ENCODE assay signal across 9 cellular contexts in genomic region chr10:125343118-125343752, GRCh38.
DNase-seq lines count a peak whose midpoint lies in the region; ATAC-seq, FAIRE-seq and TF ChIP-seq lines count a peak whose summit lies in the region.
"Had no signal": no experiment of that assay in that cellular context is flagged by ENCODE, and none has a peak within 500 bp of the region (broad histone marks: within the 10 kb centered on the region; RNA-seq: fewer than 3 reads in every experiment).

No MANE protein-coding gene starts in this region.

- WGBS in HepG2 (ENCODE audit: low lambda C conversion rate): 13% methylated on average over 9 of the region's 9 CpGs

- CTCF ChIA-PET in HepG2 (lab: Yijun Ruan, JAX; ENCODE audit: low intra/inter-chr PET ratio, low total read pairs): interaction anchor here (1.1 kb wide), 1 partner anchor 296 kb away, joined by 4 read pairs; no protein-coding TSS in a partner anchor
- CTCF ChIA-PET in CD8-positive, alpha-beta T cell (lab: Charles Lee): interaction anchor here (0.7 kb wide), 1 partner anchor 44 kb away, joined by 3 read pairs; no protein-coding TSS in a partner anchor

- no TSS peak for BruUV-seq in HepG2 (replicated peaks; lab: Mats Ljungman, UMichigan)

- no peak overlapping the region for H3K4me2 ChIP-seq in HepG2 (ENCODE audit: low read depth, low read length)

- H3K36me3 Mint-ChIP-seq in CD8-positive, alpha-beta T cell: no peaks in the 10 kb centered on the region

- peak; percentile 43; the same call in 1 of the 2 replicates for TF ChIP-seq CTCF in HepG2 (CRISPR knock-in tag; IDR thresholded peaks at IDR 0.05)
- TF ChIP-seq CTCF in CD8-positive, alpha-beta T cell (IDR thresholded peaks at IDR 0.05): no peak

- no peak overlapping the region for H3K4me3 ChIP-seq in HepG2 (replicated peaks in 1 of 3; ENCODE audit: insufficient read depth in 1 of 3, low read depth in 2 of 3, low read length in 3 of 3)
- H3K4me3 ChIP-seq in CD8-positive, alpha-beta T cell (ENCODE audit: low read depth, low read length): no peak overlapping the region

- peaks cover 4% of the 10 kb centered on the region for H3K9me3 Mint-ChIP-seq in CD8-positive, alpha-beta T cell

- H3K4me3 Mint-ChIP-seq in CD8-positive, alpha-beta T cell: no peak overlapping the region

- peaks cover 12% of the 10 kb centered on the region for H3K27me3 Mint-ChIP-seq in CD8-positive, alpha-beta T cell (ENCODE audit: low read depth)

- no peak overlapping the region for H3K27ac ChIP-seq in HepG2 (ENCODE audit: extremely low read length, insufficient read depth, low read length)
- no peak overlapping the region for H3K27ac ChIP-seq in CD8-positive, alpha-beta T cell (ENCODE audit: low read depth, low read length)
- H3K27ac ChIP-seq: epithelial cell of prostate had no signal

- peak; percentile 7 for DNase-seq in Ammon's horn (ENCODE audit: low spot score)
- peak; percentile 7 for DNase-seq in HCEC 1CT
- peak; percentile 34 for DNase-seq in astrocyte of the hippocampus (ENCODE audit: low read depth, low spot score)
- peak; percentile 7 for DNase-seq in HepG2 (ENCODE audit: low spot score)
- no peak for DNase-seq in NCI-H1092 (lab: John Stamatoyannopoulos, UW)
- no peak for DNase-seq in GM19239 (ENCODE audit: insufficient read length, low spot score)
- DNase-seq in CD8-positive, alpha-beta T cell: no peak

- H3K9me3 ChIP-seq in HepG2 (ENCODE audit: low read length): no peaks in the 10 kb centered on the region
- H3K9me3 ChIP-seq in CD8-positive, alpha-beta T cell (ENCODE audit: low read length): no peaks in the 10 kb centered on the region

- ATAC-seq in HepG2 (peak; percentile 60), HG02852 (IDR thresholded peaks at IDR 0.05; ENCODE audit: unreplicated experiment) (no peak)
- ATAC-seq in CD8-positive, alpha-beta T cell: no peak

- H3K36me3 ChIP-seq in HepG2 (replicated peaks in 1 of 2; ENCODE audit: control insufficient read depth in 1 of 2, insufficient read depth in 2 of 2, low read length in 2 of 2): no peaks in the 10 kb centered on the region
- H3K36me3 ChIP-seq in CD8-positive, alpha-beta T cell (ENCODE audit: insufficient read depth, low read length): no peaks in the 10 kb centered on the region

- intact Hi-C loops in HepG2 (cut with micrococcal nuclease; ENCODE audit: unreplicated experiment): loop anchor here (1.0 kb wide), 1 partner anchor 295 kb away; no protein-coding TSS in a partner anchor
- intact Hi-C loops in CD8-positive, alpha-beta T cell (cut with DNase I, micrococcal nuclease): no loop called here

- H3K27ac Mint-ChIP-seq in CD8-positive, alpha-beta T cell: no peak overlapping the region

- H3K27me3 ChIP-seq in HepG2 (ENCODE audit: control insufficient read depth in 1 of 2, insufficient read depth in 2 of 2, low read length in 2 of 2): no peaks in the 10 kb centered on the region
- no peaks in the 10 kb centered on the region for H3K27me3 ChIP-seq in CD8-positive, alpha-beta T cell (ENCODE audit: insufficient read depth, low read length)

- H3K4me1 ChIP-seq in HepG2 (ENCODE audit: insufficient read depth, low read length): peaks cover 12% of the 10 kb centered on the region
- H3K4me1 ChIP-seq in CD8-positive, alpha-beta T cell (ENCODE audit: insufficient read depth, low read length): no peaks in the 10 kb centered on the region

- H3K4me1 Mint-ChIP-seq in CD8-positive, alpha-beta T cell (ENCODE audit: low read depth): no peaks in the 10 kb centered on the region

- in situ Hi-C loops in HepG2 (cut with HindIII; ENCODE audit: extremely low pct_ligation_motif_present, low pct_unique_long_range_greater_than_20kb): no loop called here

- TF ChIP-seq EP300 in HepG2 (IDR thresholded peaks at IDR 0.05; ENCODE audit: low read depth in 2 of 2, low read length in 2 of 2) (no peak), HepG2 (CRISPR knock-in tag; IDR thresholded peaks at IDR 0.05; ENCODE audit: borderline replicate concordance) (no peak)

- FAIRE-seq in HepG2 (lab: Jason Lieb, UNC) (peak; percentile 12), GM19239 (lab: Jason Lieb, UNC) (no peak)

- 0 out of 2 replicates have a peak, but pooled peaks have one; percentile 15 for TF ChIP-seq RAD21 in HepG2 (CRISPR knock-in tag; IDR thresholded peaks at IDR 0.05)

- H3K79me2 ChIP-seq in HepG2 (ENCODE audit: insufficient read depth, low read length): no peaks in the 10 kb centered on the region

- POLR2A ChIA-PET in HepG2 (lab: Yijun Ruan, JAX): no interaction called here
- POLR2A ChIA-PET in CD8-positive, alpha-beta T cell (lab: Charles Lee): no interaction called here

- no peak overlapping the region for H3K9ac ChIP-seq in HepG2 (ENCODE audit: insufficient read depth, low read depth, low read length)

- no peak overlapping the region for H2AFZ ChIP-seq in HepG2 (ENCODE audit: low read length)

- H4K20me1 ChIP-seq in HepG2 (ENCODE audit: insufficient read depth, low read length): no peaks in the 10 kb centered on the region

- TF ChIP-seq POLR2A in HepG2 (IDR thresholded peaks at IDR 0.05; ENCODE audit: insufficient read depth in 1 of 2, low read depth in 2 of 2, low read length in 2 of 2): no peak

TF ChIP-seq in HepG2, 621 proteins besides CTCF, POLR2A, EP300 and RAD21:
- TF ChIP-seq HNRNPK (IDR thresholded peaks at IDR 0.05; ENCODE audit: low read depth, low read length, poor library complexity, severe bottlenecking) (no peak), ZNF879 (CRISPR knock-in tag; IDR thresholded peaks at IDR 0.05) (no peak), USF2 (IDR thresholded peaks at IDR 0.05; ENCODE audit: low read depth, low read length) (no peak), USF2 (CRISPR knock-in tag; IDR thresholded peaks at IDR 0.05; ENCODE audit: borderline replicate concordance) (no peak), MAFG (CRISPR knock-in tag; IDR thresholded peaks at IDR 0.05) (no peak), THAP8 (CRISPR knock-in tag; IDR thresholded peaks at IDR 0.05; ENCODE audit: borderline replicate concordance) (no peak), SMC3 (IDR thresholded peaks at IDR 0.05; ENCODE audit: low read length) (peak; percentile 16; the same call in 1 of the 2 replicates), STAG1 (CRISPR knock-in tag; IDR thresholded peaks at IDR 0.05) (peak; percentile 30; the same call in 1 of the 2 replicates), TRAFD1 (CRISPR knock-in tag; IDR thresholded peaks at IDR 0.05; ENCODE audit: borderline replicate concordance) (no peak), NONO (IDR thresholded peaks at IDR 0.05) (no peak), NONO (CRISPR knock-in tag; conservative IDR thresholded peaks at IDR 0.05) (no peak)
TF ChIP-seq in HepG2: peak in this region for 2.

Comparison
In these comparisons a context has a peak if more than half of its experiments do, and no peak if none do; other contexts are left out.
1. DNase-seq: peak in Ammon's horn (single experiment), HCEC 1CT (single experiment), astrocyte of the hippocampus (single experiment) and HepG2 (single experiment); none in NCI-H1092 (single experiment), GM19239 (single experiment) and CD8-positive, alpha-beta T cell (0 of 7).